Comparison of ENCODE assay signal across 8 cellular contexts in the genomic region with DNA sequence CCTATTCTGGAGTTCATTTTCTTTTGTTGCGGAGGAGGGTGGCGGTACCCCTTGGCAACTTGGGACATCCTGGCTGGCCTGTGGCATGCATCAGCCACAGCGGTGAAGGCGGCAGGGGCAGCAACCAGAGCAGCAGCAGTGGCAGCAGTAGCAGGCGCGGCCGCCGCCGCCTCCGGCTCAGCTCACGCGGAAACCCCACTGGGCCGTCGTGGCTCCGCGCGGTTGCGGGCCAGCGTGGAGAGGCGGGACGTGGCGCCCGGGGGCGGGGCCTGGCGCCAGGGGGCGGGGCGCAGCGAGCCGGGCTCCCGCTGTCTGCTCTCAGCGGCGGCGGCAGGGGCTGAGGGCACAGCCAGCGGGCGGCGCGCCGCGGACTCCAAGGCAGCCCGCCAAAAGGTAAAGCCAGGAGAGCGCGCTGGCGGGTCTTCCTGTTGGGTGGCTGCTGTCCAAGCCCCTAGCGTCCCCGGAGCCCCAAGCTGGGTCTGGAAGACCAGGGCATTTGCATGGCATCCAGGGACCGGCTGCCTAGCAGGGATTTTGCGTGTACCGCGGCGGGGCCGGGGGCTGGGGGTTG.
DNase-seq lines count a peak whose midpoint lies in the region; ATAC-seq lines count a peak whose summit lies in the region.

No MANE protein-coding gene starts in this region.

- H3K36me3 ChIP-seq in SJSA1, result no peaks in the 10 kb centered on the region
- no peaks in the 10 kb centered on the region for H3K36me3 ChIP-seq in rectal smooth muscle tissue (ENCODE audit: control insufficient read depth, insufficient read depth, low read length)

- H3K9me3 ChIP-seq in SJSA1 (replicated peaks), result no peaks in the 10 kb centered on the region

- no peak overlapping the region for H3K9ac ChIP-seq in rectal smooth muscle tissue (ENCODE audit: low read length)

- H3K4me3 ChIP-seq in SJSA1 (0 out of 2 replicates have a peak overlapping the region, but pooled peaks have one; percentile 12), rectal smooth muscle tissue (ENCODE audit: low read length) (peak overlapping the region; percentile 63)

- peaks cover 7% of the 10 kb centered on the region; the same call in 1 of the 2 replicates for H3K4me1 ChIP-seq in SJSA1 (replicated peaks)
- H3K4me1 ChIP-seq in rectal smooth muscle tissue (ENCODE audit: control insufficient read depth, insufficient read depth, low read length), result peaks cover 3% of the 10 kb centered on the region

- intact Hi-C loops in left ventricle myocardium superior (cut with micrococcal nuclease), result no loop called here

- H3K27me3 ChIP-seq in SJSA1 (replicated peaks) (peaks cover 26% of the 10 kb centered on the region), rectal smooth muscle tissue (ENCODE audit: control insufficient read depth, insufficient read depth, low read length) (no peaks in the 10 kb centered on the region)

- H3K27ac ChIP-seq in SJSA1 (no peak overlapping the region), rectal smooth muscle tissue (ENCODE audit: low read depth, low read length) (no peak overlapping the region)

- DNase-seq in NCI-H1417 (lab: John Stamatoyannopoulos, UW), result peak; percentile 34 to 65 (median 63)
- no peak for DNase-seq in NCI-H1417 treated with DMSO at 0.1 percent for 48 hours (lab: John Stamatoyannopoulos, UW)
- peak in 1 of 2 experiments; percentile 35 for DNase-seq in SJSA1 (ENCODE audit: low read depth in 1 of 2, low spot score in 2 of 2)
- DNase-seq in left ventricle myocardium superior, result peak; percentile 73
- no peak for DNase-seq in NOMO-1 (lab: John Stamatoyannopoulos, UW; ENCODE audit: unreplicated experiment in 2 of 2)
- no peak for DNase-seq in cerebellar nuclear complex (lab: John Stamatoyannopoulos, UW)

- peak; percentile 97 for ATAC-seq in left ventricle myocardium superior
- ATAC-seq in HG02981 (IDR thresholded peaks at IDR 0.05; ENCODE audit: unreplicated experiment), result no peak

Comparison
In these comparisons a context has a peak if more than half of its experiments do, and no peak if none do; other contexts are left out.
1. DNase-seq: peak in NCI-H1417 (3 of 3) and left ventricle myocardium superior (single experiment); none in NCI-H1417 treated with DMSO at 0.1 percent for 48 hours (single experiment), NOMO-1 (0 of 2) and cerebellar nuclear complex (0 of 2).